ENCODE assay signal across 25 cellular contexts in the genomic region with DNA sequence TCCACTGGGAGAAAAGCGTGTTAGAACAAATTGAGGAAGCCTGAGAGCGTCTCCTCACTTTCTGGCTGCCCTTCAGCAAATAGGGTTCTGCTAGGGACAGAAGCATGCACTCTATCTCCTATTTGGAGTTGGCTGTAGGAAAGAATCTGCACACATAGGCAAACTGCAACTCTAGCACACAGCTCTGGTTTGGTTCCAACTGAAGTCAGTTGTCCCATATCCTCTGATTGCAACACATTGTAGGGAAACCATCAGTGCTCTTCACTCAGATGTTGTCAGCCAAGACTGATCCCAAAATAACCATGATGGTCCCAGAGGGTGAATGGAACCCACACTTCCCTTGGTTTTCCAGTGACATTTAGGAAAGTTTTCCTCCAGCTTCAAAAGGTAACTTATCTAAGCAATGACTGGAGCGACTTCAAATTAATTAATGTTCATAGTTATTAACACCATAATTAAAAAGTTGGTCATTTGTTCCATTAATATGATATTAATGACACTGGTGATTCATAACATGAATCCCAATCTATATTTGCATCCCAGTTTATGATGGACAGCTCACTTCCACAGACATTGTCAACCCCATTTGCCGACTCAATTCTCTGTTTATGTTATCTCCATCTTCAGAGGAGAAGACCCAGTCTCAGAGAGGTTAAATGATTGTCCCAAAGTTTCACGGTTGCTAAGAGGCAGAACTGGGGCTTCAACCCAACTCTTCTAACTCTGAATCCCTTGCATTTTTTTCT.
DNase-seq lines count a peak whose midpoint lies in the region; ATAC-seq and TF ChIP-seq lines count a peak whose summit lies in the region.
"Had no signal": no experiment of that assay in that cellular context is flagged by ENCODE, and none has a peak within 500 bp of the region (broad histone marks: within the 10 kb centered on the region; RNA-seq: fewer than 3 reads in every experiment).

No MANE protein-coding gene starts in this region.

- POLR2A ChIA-PET in GM10248 (lab: Yijun Ruan, JAX), result no interaction called here

- peaks cover 0 to 13% of the 10 kb centered on the region in 2 donors for H3K4me1 ChIP-seq in right atrium auricular region
- H3K4me1 ChIP-seq in upper lobe of right lung, result no peaks in the 10 kb centered on the region
- H3K4me1 ChIP-seq: SJCRH30 had no signal

- DNase-seq in Right ventricle myocardium superior (no peak), right atrium auricular region (ENCODE audit: low spot score) (no peak), left cardiac atrium (no peak), myocyte (ENCODE audit: low read depth) (peak; percentile 70), upper lobe of right lung (no peak), midbrain (lab: John Stamatoyannopoulos, UW) (no peak), GM10248 (ENCODE audit: extremely low spot score) (no peak)
- DNase-seq: 8988T; AML-193; C1 segment of cervical spinal cord; Calu3; CD8-positive, alpha-beta T cell; DMS153; HFFc6; KG1; NCI-H1105; NCI-H146; NCI-H2029 treated with DMSO at 0.1 percent for 48 hours; NCI-H226; NCI-H510A treated with DMSO at 0.1 percent for 48 hours; NCI-H82; SJCRH30 had no signal

- TF ChIP-seq CTCF in right atrium auricular region (IDR thresholded peaks at IDR 0.05) (no peak), upper lobe of right lung (IDR thresholded peaks at IDR 0.05) (no peak), GM10248 (IDR thresholded peaks at IDR 0.05; ENCODE audit: control extremely low read depth, extremely low read depth, low read depth, missing control alignments) (no peak)

- H3K27me3 ChIP-seq in right atrium auricular region, result no peaks in the 10 kb centered on the region
- H3K27me3 ChIP-seq in upper lobe of right lung, result no peaks in the 10 kb centered on the region
- H3K27me3 ChIP-seq: SJCRH30 had no signal

- peak; percentile 89 for ATAC-seq in Right ventricle myocardium superior (ENCODE audit: poor library complexity)
- ATAC-seq in left cardiac atrium, result peak; percentile 56 to 76
- peak; percentile 47 for ATAC-seq in upper lobe of right lung
- no peak for ATAC-seq in GM18907 (IDR thresholded peaks at IDR 0.05; ENCODE audit: unreplicated experiment)
- ATAC-seq: CD8-positive, alpha-beta T cell; Panc1 had no signal

- CTCF ChIA-PET in GM10248 (lab: Yijun Ruan, JAX), result interaction anchor here (1.9 kb wide), 1 partner anchor 13 kb away, joined by 5 read pairs; no protein-coding TSS in a partner anchor

- H3K4me3 ChIP-seq in right atrium auricular region, result no peak overlapping the region
- no peak overlapping the region for H3K4me3 ChIP-seq in upper lobe of right lung
- H3K4me3 ChIP-seq: SJCRH30 had no signal

- H3K27ac ChIP-seq in right atrium auricular region (peak overlapping the region in 1 of 2 donors; percentile 14), upper lobe of right lung (no peak overlapping the region)
- H3K27ac ChIP-seq: HL-60, SJCRH30 had no signal

- intact Hi-C loops in Right ventricle myocardium superior (cut with DNase I), result no loop called here
- intact Hi-C loops in left cardiac atrium (cut with DNase I), result no loop called here
- intact Hi-C loops in upper lobe of right lung (cut with DNase I), result no loop called here

- H3K9me3 ChIP-seq in right atrium auricular region (no peaks in the 10 kb centered on the region), upper lobe of right lung (no peaks in the 10 kb centered on the region)
- H3K9me3 ChIP-seq: SJCRH30 had no signal

- no peaks in the 10 kb centered on the region for H3K36me3 ChIP-seq in right atrium auricular region
- no peaks in the 10 kb centered on the region for H3K36me3 ChIP-seq in upper lobe of right lung
- H3K36me3 ChIP-seq: SJCRH30 had no signal
